Comparison of ENCODE assay signal across 8 cellular contexts in genomic region chr1:12658531-12659453, GRCh38. TPM values are rescaled to one million over a fixed set of nuclear protein-coding genes. Genes with fewer than 3 reads are reported as not detected.
DNase-seq lines count a peak whose midpoint lies in the region; ATAC-seq and TF ChIP-seq lines count a peak whose summit lies in the region.
"Had no signal": no experiment of that assay in that cellular context is flagged by ENCODE, and none has a peak within 500 bp of the region (broad histone marks: within the 10 kb centered on the region; RNA-seq: fewer than 3 reads in every experiment).

No MANE protein-coding gene starts in this region.

- H3K27ac ChIP-seq in psoas muscle (no peak overlapping the region), aorta (ENCODE audit: low read depth in 1 of 2, low read length in 2 of 2) (no peak overlapping the region)

- WGBS in psoas muscle, 3 donors: 42 to 48% (median 43%) methylated on average over 23 of the region's 23 CpGs
- WGBS in aorta, 2 donors: 40% methylated on average over 23 of the region's 23 CpGs

- in situ Hi-C loops in GM13976 (cut with MboI; ENCODE audit: low sequenced_read_pairs, unreplicated experiment): no loop called here

- DNase-seq in GM13976 (ENCODE audit: low spot score) (peak; percentile 91), NCI-H1092 treated with DMSO at 0.1 percent for 48 hours (lab: John Stamatoyannopoulos, UW) (peak; percentile 89), T follicular helper cell (ENCODE audit: low read depth) (peak; percentile 57), cardiac septum (ENCODE audit: low spot score) (peak; percentile 83), psoas muscle (peak; percentile 59 to 75), aorta (peak; percentile 74 to 87)
- DNase-seq in activated naive CD8-positive, alpha-beta T cell treated with anti-CD3 and anti-CD28 coated beads, Interleukin-2, amount 50 U/mL, for 16 hours (ENCODE audit: low read depth, low spot score): peak; percentile 54

- no peak overlapping the region for H3K4me3 ChIP-seq in psoas muscle
- H3K4me3 ChIP-seq in aorta (ENCODE audit: low read length in 2 of 2): no peak overlapping the region

- peak; percentile 81 to 94 (median 87) for ATAC-seq in psoas muscle
- peak; percentile 90 for ATAC-seq in aorta (ENCODE audit: low FRiP score)

- H3K36me3 ChIP-seq in psoas muscle (ENCODE audit: insufficient read depth in 1 of 2, low read depth in 1 of 2) (no peaks in the 10 kb centered on the region), aorta (ENCODE audit: control insufficient read depth in 1 of 2, insufficient read depth in 2 of 2, low read length in 1 of 2) (no peaks in the 10 kb centered on the region)

- intact Hi-C loops in cardiac septum (cut with DNase I): loop anchor here (1.0 to 10.0 kb wide), 5 partner anchors 36 to 534 kb away; no protein-coding TSS in a partner anchor
- intact Hi-C loops in psoas muscle (cut with DNase I): loop anchor here in 1 of 2 donors (2.0 to 10.0 kb wide), 4 partner anchors 38 to 534 kb away; no protein-coding TSS in a partner anchor
- intact Hi-C loops in aorta (cut with DNase I): loop anchor here (1.0 to 10.0 kb wide), 4 partner anchors 344 to 534 kb away; no protein-coding TSS in a partner anchor

- no peaks in the 10 kb centered on the region for H3K27me3 ChIP-seq in psoas muscle (ENCODE audit: insufficient read depth in 3 of 3, low read length in 2 of 3)
- H3K27me3 ChIP-seq in aorta (ENCODE audit: control insufficient read depth in 1 of 2, insufficient read depth in 2 of 2, low read length in 1 of 2): no peaks in the 10 kb centered on the region

- peak; percentile 88 for TF ChIP-seq CTCF in GM13976 (IDR thresholded peaks at IDR 0.05; ENCODE audit: borderline replicate concordance, control extremely low read depth, extremely low read depth, insufficient read depth, missing control alignments)
- peak; percentile 98 for TF ChIP-seq CTCF in psoas muscle (IDR thresholded peaks at IDR 0.05)

- H3K4me1 ChIP-seq in psoas muscle (no peaks in the 10 kb centered on the region), aorta (ENCODE audit: control insufficient read depth in 1 of 2, insufficient read depth in 2 of 2, low read length in 2 of 2) (no peaks in the 10 kb centered on the region)

- no peaks in the 10 kb centered on the region for H3K9me3 ChIP-seq in psoas muscle
- H3K9me3 ChIP-seq in aorta (ENCODE audit: control insufficient read depth, low read length): peaks cover 2% of the 10 kb centered on the region

RNA-seq across cellular contexts. Expression of gene AADACL4, which starts 14.9 kb away (rescaled TPM):
- total RNA-seq in cardiac septum (not detected), psoas muscle (not detected), aorta (not detected)
- polyA plus RNA-seq in psoas muscle (not detected), aorta (not detected)
- polyA plus RNA-seq: urinary bladder had no signal

RNA-seq across cellular contexts. Expression of gene DHRS3, which starts 40.8 kb away (rescaled TPM):
- 41.8 TPM for total RNA-seq in cardiac septum
- 10 to 100 TPM; 21.7 to 78.7 (median 54.9) TPM for total RNA-seq in psoas muscle
- 10 to 100 TPM; 27.2 to 65.1 (median 28.3) TPM for polyA plus RNA-seq in psoas muscle
- 100 to 1,000 TPM; 117 to 325 TPM for total RNA-seq in aorta
- 10 to 100 TPM; 27.5 to 57.7 TPM for polyA plus RNA-seq in aorta

RNA-seq across cellular contexts. Expression of gene AADACL3, which starts 57.1 kb away (rescaled TPM):
- total RNA-seq in cardiac septum: not detected
- total RNA-seq in psoas muscle: not detected
- polyA plus RNA-seq in psoas muscle: not detected
- total RNA-seq in aorta: not detected
- not detected for polyA plus RNA-seq in aorta
- total RNA-seq: urinary bladder had no signal
- polyA plus RNA-seq: urinary bladder had no signal
